7 cellular contexts compared by ENCODE assay signal in the genomic region with DNA sequence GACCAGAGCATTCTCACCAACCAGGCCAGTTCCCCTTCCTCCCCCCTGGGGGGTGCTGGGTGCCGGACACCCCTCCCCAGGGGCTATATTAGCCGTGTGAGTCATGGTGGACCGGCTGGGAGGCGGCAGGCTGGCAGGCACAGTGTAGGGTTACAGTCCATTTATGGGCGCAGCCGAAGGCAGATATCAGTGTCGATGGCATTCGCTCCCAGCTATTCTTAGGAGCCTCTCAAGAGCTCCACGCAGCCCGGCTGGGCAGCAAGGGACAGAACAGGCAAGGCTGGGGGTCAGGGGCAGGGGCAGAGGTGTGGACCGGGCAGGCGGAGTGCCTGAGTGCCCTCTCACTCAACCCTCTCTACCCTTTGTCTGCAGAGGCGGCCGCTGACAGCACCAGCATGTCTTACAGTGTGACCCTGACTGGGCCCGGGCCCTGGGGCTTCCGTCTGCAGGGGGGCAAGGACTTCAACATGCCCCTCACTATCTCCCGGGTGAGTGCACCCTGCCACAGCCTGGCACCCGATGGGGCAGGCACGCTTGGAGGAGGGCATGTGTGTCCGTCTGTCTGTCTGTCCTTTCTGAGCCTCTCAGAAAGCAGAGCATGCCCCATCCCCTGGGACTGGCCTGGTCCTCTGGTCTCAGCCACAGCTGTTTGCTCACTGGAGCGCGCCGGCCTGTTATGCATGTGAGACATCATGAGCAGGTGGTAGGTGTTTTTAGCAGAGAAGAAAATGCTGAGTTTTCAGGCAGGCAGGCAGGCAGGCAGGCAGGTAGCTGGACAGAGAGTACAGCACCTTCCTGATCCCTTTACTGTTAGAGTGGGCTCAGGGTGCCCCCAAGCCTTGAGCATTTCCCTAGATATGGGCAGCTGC.
DNase-seq lines count a peak whose midpoint lies in the region; ATAC-seq and TF ChIP-seq lines count a peak whose summit lies in the region.

A gene with protein sequence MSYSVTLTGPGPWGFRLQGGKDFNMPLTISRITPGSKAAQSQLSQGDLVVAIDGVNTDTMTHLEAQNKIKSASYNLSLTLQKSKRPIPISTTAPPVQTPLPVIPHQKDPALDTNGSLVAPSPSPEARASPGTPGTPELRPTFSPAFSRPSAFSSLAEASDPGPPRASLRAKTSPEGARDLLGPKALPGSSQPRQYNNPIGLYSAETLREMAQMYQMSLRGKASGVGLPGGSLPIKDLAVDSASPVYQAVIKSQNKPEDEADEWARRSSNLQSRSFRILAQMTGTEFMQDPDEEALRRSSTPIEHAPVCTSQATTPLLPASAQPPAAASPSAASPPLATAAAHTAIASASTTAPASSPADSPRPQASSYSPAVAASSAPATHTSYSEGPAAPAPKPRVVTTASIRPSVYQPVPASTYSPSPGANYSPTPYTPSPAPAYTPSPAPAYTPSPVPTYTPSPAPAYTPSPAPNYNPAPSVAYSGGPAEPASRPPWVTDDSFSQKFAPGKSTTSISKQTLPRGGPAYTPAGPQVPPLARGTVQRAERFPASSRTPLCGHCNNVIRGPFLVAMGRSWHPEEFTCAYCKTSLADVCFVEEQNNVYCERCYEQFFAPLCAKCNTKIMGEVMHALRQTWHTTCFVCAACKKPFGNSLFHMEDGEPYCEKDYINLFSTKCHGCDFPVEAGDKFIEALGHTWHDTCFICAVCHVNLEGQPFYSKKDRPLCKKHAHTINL (plus strand): TSS at position 215 of the 869 bp plus-strand sequence. CDS start 181 bp downstream, at position 396.

- no peaks in the 10 kb centered on the region for H3K27me3 ChIP-seq in rectal smooth muscle tissue (ENCODE audit: control insufficient read depth, insufficient read depth, low read length)

- H3K9ac ChIP-seq in rectal smooth muscle tissue (ENCODE audit: low read length), result peak within 1 kb of the TSS; percentile 57

- peak; percentile 64 for DNase-seq in GM20000 (ENCODE audit: low spot score)
- peak; percentile 85 for DNase-seq in NAMALWA (ENCODE audit: low spot score)
- no peak for DNase-seq in NCI-H128 (lab: John Stamatoyannopoulos, UW; ENCODE audit: unreplicated experiment)
- no peak for DNase-seq in AG08395 (ENCODE audit: low spot score)

- peaks cover 38% of the 10 kb centered on the region for H3K4me1 ChIP-seq in rectal smooth muscle tissue (ENCODE audit: control insufficient read depth, insufficient read depth, low read length)

- TF ChIP-seq CTCF in GM20000 (IDR thresholded peaks at IDR 0.05; ENCODE audit: extremely low read depth, missing control alignments), result no peak

- ATAC-seq in HG03457 (IDR thresholded peaks at IDR 0.05; ENCODE audit: unreplicated experiment), result no peak

- H3K4me3 ChIP-seq in rectal smooth muscle tissue (ENCODE audit: low read length), result peak within 1 kb of the TSS; percentile 68

- H3K27ac ChIP-seq in cingulate gyrus (ENCODE audit: low read depth, low read length) (peak within 1 kb of the TSS; percentile 98), rectal smooth muscle tissue (ENCODE audit: low read depth, low read length) (peak within 1 kb of the TSS; percentile 94)

- no peaks in the 10 kb centered on the region for H3K36me3 ChIP-seq in rectal smooth muscle tissue (ENCODE audit: control insufficient read depth, insufficient read depth, low read length)

Comparison
In these comparisons a context has a peak if more than half of its experiments do, and no peak if none do; other contexts are left out.
1. DNase-seq: peak in GM20000 (single experiment) and NAMALWA (single experiment); none in NCI-H128 (single experiment) and AG08395 (single experiment).